Comparison of ENCODE assay signal across 10 cellular contexts in genomic region chrX:132609449-132609848, GRCh38.
"Had no signal": no experiment of that assay in that cellular context is flagged by ENCODE, and none has a peak within 500 bp of the region (broad histone marks: within the 10 kb centered on the region; RNA-seq: fewer than 3 reads in every experiment).

No MANE protein-coding gene starts in this region.

- H3K27ac ChIP-seq: GM23248, KMS-11 had no signal

- H3K4me1 Mint-ChIP-seq: IgD-negative memory B cell had no signal

- H3K36me3 Mint-ChIP-seq: IgD-negative memory B cell had no signal

- H3K9me3 Mint-ChIP-seq: HFFc6, IgD-negative memory B cell had no signal

- H3K9me3 ChIP-seq: HAP-1 had no signal

- H3K4me1 ChIP-seq: HAP-1 had no signal

- H3K36me3 ChIP-seq: HAP-1 had no signal

- FAIRE-seq: HTR-8/SVneo had no signal

- DNase-seq: GM23248, GOT3, H7, HFFc6, KBM-7 had no signal

- ATAC-seq: HCT116 had no signal

- H3K27ac Mint-ChIP-seq: HFFc6, IgD-negative memory B cell had no signal

- H3K4me3 ChIP-seq: GM23248, HAP-1 had no signal

- H3K4me3 Mint-ChIP-seq: HFFc6, IgD-negative memory B cell had no signal
